24 cellular contexts compared by ENCODE assay signal in the genomic region with DNA sequence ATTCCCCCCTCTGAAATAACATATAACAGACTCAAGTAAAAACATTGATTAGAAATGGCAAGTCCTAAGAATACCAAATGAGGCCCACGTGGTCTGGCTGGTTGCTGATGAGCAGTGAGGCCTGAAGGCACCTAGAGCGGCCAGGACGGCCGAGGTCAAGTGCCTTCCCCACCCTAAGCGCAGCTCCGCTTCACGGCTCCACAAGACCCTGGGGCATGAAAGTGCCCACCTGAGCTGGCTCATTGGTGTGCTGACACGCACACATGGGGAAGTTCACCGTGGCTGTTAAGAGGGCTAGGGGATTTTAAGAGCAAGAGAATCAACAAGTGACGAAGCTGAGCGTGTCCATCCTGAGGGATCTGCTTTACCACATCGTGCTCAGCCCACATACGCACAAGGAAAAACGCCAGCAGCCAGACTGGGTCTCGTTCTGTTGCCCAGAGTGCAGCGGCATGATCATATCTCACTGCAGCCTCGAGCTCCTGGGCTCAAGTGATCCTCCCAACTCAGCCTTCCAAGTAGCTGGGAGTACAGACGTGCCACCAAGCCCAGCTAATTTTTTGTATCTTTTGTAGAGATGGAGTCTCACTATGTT. TPM values are rescaled to one million over a fixed set of nuclear protein-coding genes. Genes with fewer than 3 reads are reported as not detected.
A peak's percentile ranks its signal among the peaks of the same experiment; 100 is the strongest.
DNase-seq lines count a peak whose midpoint lies in the region; ATAC-seq and TF ChIP-seq lines count a peak whose summit lies in the region.
"Had no signal": no experiment of that assay in that cellular context is flagged by ENCODE, and none has a peak within 500 bp of the region (broad histone marks: within the 10 kb centered on the region; RNA-seq: fewer than 3 reads in every experiment).

No MANE protein-coding gene starts in this region.

- CTCF ChIA-PET in mammary epithelial cell (lab: Charles Lee; ENCODE audit: low non-redundant PET) = no interaction called here

- H3K79me2 ChIP-seq in GM23338 (replicated peaks; ENCODE audit: insufficient read depth) (no peaks in the 10 kb centered on the region), mammary epithelial cell (ENCODE audit: insufficient read depth, low read length) (peaks cover 5% of the 10 kb centered on the region)

- H3K36me3 Mint-ChIP-seq in GM23338 (ENCODE audit: low read depth) = peaks cover 39% of the 10 kb centered on the region
- H3K36me3 Mint-ChIP-seq in T-helper 17 cell (ENCODE audit: low read depth) = peaks cover 10% of the 10 kb centered on the region
- H3K36me3 Mint-ChIP-seq in endothelial cell (ENCODE audit: low read depth, unreplicated experiment) = peaks cover 37% of the 10 kb centered on the region
- peaks cover 54% of the 10 kb centered on the region for H3K36me3 Mint-ChIP-seq in osteocyte (ENCODE audit: unreplicated experiment)

- H3K9me3 ChIP-seq in T-helper 17 cell (ENCODE audit: control insufficient read depth, low read length, poor library complexity, severe bottlenecking) (no peaks in the 10 kb centered on the region), lower lobe of right lung (no peaks in the 10 kb centered on the region), mammary epithelial cell (replicated peaks; ENCODE audit: insufficient read depth, low read length) (no peaks in the 10 kb centered on the region)
- H3K9me3 ChIP-seq: A549; BLaER1 treated with 17β-estradiol and CSF1 and Interleukin-3, amounts not matched to agents 10 nM and 100 nM had no signal

- H4K20me1 ChIP-seq in GM23338 (replicated peaks; ENCODE audit: insufficient read depth) (peaks cover 5% of the 10 kb centered on the region; the same call in 1 of the 2 replicates), mammary epithelial cell (ENCODE audit: insufficient read depth, low read length) (no peaks in the 10 kb centered on the region)

- H3K36me3 ChIP-seq in GM23338 (ENCODE audit: insufficient read depth) = no peaks in the 10 kb centered on the region; the same call in none of the 2 replicates
- H3K36me3 ChIP-seq in lower lobe of right lung = peaks cover 87% of the 10 kb centered on the region
- H3K36me3 ChIP-seq in mammary epithelial cell (ENCODE audit: insufficient read depth, low read length) = peaks cover 21% of the 10 kb centered on the region

- peak overlapping the region; percentile 63; the same call in 1 of the 2 replicates for H3K27ac Mint-ChIP-seq in GM23338
- H3K27ac Mint-ChIP-seq in T-helper 17 cell = peak overlapping the region; percentile 45
- no peak overlapping the region for H3K27ac Mint-ChIP-seq in endothelial cell (ENCODE audit: unreplicated experiment)
- peak overlapping the region; percentile 59 for H3K27ac Mint-ChIP-seq in osteocyte (ENCODE audit: unreplicated experiment)
- H3K27ac Mint-ChIP-seq: CD4-positive, alpha-beta T cell had no signal

- H3K27me3 ChIP-seq in GM23338 (ENCODE audit: insufficient read depth) = no peaks in the 10 kb centered on the region
- H3K27me3 ChIP-seq in lower lobe of right lung (ENCODE audit: low read depth) = no peaks in the 10 kb centered on the region
- H3K27me3 ChIP-seq in mammary epithelial cell (ENCODE audit: insufficient read depth, low read length) = no peaks in the 10 kb centered on the region
- H3K27me3 ChIP-seq: BLaER1 treated with 17β-estradiol and CSF1 and Interleukin-3, amounts not matched to agents 10 nM and 100 nM had no signal

- H3K4me2 ChIP-seq in GM23338 = no peak overlapping the region
- H3K4me2 ChIP-seq in mammary epithelial cell (ENCODE audit: insufficient read depth, low read depth, low read length) = no peak overlapping the region
- H3K4me2 ChIP-seq: A549; BLaER1 treated with 17β-estradiol and CSF1 and Interleukin-3, amounts not matched to agents 10 nM and 100 nM; KMS-11 had no signal

- no TSS peak for BruUV-seq in mammary epithelial cell (replicated peaks; lab: Mats Ljungman, UMichigan)

- no peak for TF ChIP-seq CTCF in GM23338 (conservative IDR thresholded peaks at IDR 0.05; ENCODE audit: low read depth in 2 of 2)
- TF ChIP-seq CTCF in endothelial cell (IDR thresholded peaks at IDR 0.05; ENCODE audit: unreplicated experiment) = no peak
- no peak for TF ChIP-seq CTCF in osteocyte (IDR thresholded peaks at IDR 0.05)
- no peak for TF ChIP-seq CTCF in lower lobe of right lung (IDR thresholded peaks at IDR 0.05)
- no peak for TF ChIP-seq CTCF in mammary epithelial cell (conservative IDR thresholded peaks at IDR 0.05 in 1 of 2, IDR thresholded peaks at IDR 0.05 in 1 of 2; ENCODE audit: extremely low read depth in 1 of 2, insufficient read depth in 1 of 2, low read depth in 1 of 2, low read length in 2 of 2)

- no peak overlapping the region for H3K9ac ChIP-seq in mammary epithelial cell (ENCODE audit: insufficient read depth, low read length)
- H3K9ac ChIP-seq: BLaER1 treated with 17β-estradiol and CSF1 and Interleukin-3, amounts not matched to agents 10 nM and 100 nM; KMS-11 had no signal

- in situ Hi-C loops in mammary epithelial cell (cut with MboI; ENCODE audit: low sequenced_read_pairs in 2 of 2) = no loop called here

- DNase-seq in GM23338 (ENCODE audit: low spot score) (no peak), T-helper 17 cell (no peak), endothelial cell (ENCODE audit: low spot score) (no peak), osteocyte (ENCODE audit: extremely low spot score, unreplicated experiment) (peak; percentile 75), RKO (ENCODE audit: low spot score) (no peak), lower lobe of right lung (no peak), mammary epithelial cell (no peak)
- DNase-seq: AML-193; CD4-positive, alpha-beta T cell; NCI-H1048; NCI-H1417 treated with DMSO at 0.1 percent for 48 hours; NCI-H1694 treated with DMSO at 0.1 percent for 48 hours; NCI-H2081; NCI-H226; NCI-H510A; NCI-H69; SHP77 treated with DMSO at 0.1 percent for 48 hours had no signal

- H3K9me3 Mint-ChIP-seq in GM23338 = no peaks in the 10 kb centered on the region
- no peaks in the 10 kb centered on the region for H3K9me3 Mint-ChIP-seq in endothelial cell (ENCODE audit: unreplicated experiment)
- no peaks in the 10 kb centered on the region for H3K9me3 Mint-ChIP-seq in osteocyte (ENCODE audit: unreplicated experiment)
- H3K9me3 Mint-ChIP-seq: CD4-positive, alpha-beta T cell; IgD-negative memory B cell had no signal

- H3K9me2 ChIP-seq in GM23338 (ENCODE audit: insufficient read depth) = no peaks in the 10 kb centered on the region

- H2AFZ ChIP-seq in GM23338 (no peak overlapping the region), mammary epithelial cell (ENCODE audit: low read depth, low read length) (no peak overlapping the region)

- no peaks in the 10 kb centered on the region for H3K4me1 ChIP-seq in GM23338 (ENCODE audit: insufficient read depth)
- peaks cover 13% of the 10 kb centered on the region for H3K4me1 ChIP-seq in lower lobe of right lung
- no peaks in the 10 kb centered on the region for H3K4me1 ChIP-seq in mammary epithelial cell (ENCODE audit: insufficient read depth, low read length)

- no peak for ATAC-seq in GM23338
- no peak for ATAC-seq in T-helper 17 cell
- ATAC-seq in lower lobe of right lung = no peak
- ATAC-seq: A549, HCT116 had no signal

- intact Hi-C loops in lower lobe of right lung (cut with DNase I) (no loop called here), mammary epithelial cell (cut with micrococcal nuclease) (no loop called here)

- peaks cover 4% of the 10 kb centered on the region; the same call in 1 of the 3 replicates for H3K4me1 Mint-ChIP-seq in GM23338
- H3K4me1 Mint-ChIP-seq in T-helper 17 cell = peaks cover 6% of the 10 kb centered on the region
- H3K4me1 Mint-ChIP-seq in endothelial cell (ENCODE audit: unreplicated experiment) = peaks cover 7% of the 10 kb centered on the region
- H3K4me1 Mint-ChIP-seq in osteocyte (ENCODE audit: unreplicated experiment) = peaks cover 33% of the 10 kb centered on the region

- H3K27ac ChIP-seq in GM23338 (ENCODE audit: low read depth) (0 out of 2 replicates have a peak overlapping the region, but pooled peaks have one; percentile 32), lower lobe of right lung (no peak overlapping the region), mammary epithelial cell (ENCODE audit: insufficient read depth, low read depth, low read length) (no peak overlapping the region)
- H3K27ac ChIP-seq: A549; BLaER1 treated with 17β-estradiol and CSF1 and Interleukin-3, amounts not matched to agents 10 nM and 100 nM; KMS-11; RWPE1; SK-N-MC had no signal

- no peak overlapping the region for H3K4me3 ChIP-seq in GM23338
- no peak overlapping the region for H3K4me3 ChIP-seq in lower lobe of right lung
- H3K4me3 ChIP-seq in mammary epithelial cell (replicated peaks in 1 of 3; ENCODE audit: insufficient read depth in 1 of 3, low read depth in 2 of 3, low read length in 3 of 3) = no peak overlapping the region
- H3K4me3 ChIP-seq: A549; BLaER1 treated with 17β-estradiol and CSF1 and Interleukin-3, amounts not matched to agents 10 nM and 100 nM; SK-N-MC had no signal

- dilution Hi-C loops in mammary epithelial cell (cut with HindIII; ENCODE audit: low sequenced_read_pairs) = no loop called here

- 99% methylated on average over 10 of the region's 18 CpGs for WGBS in mammary epithelial cell (ENCODE audit: low coverage, missing lambda C conversion rate)

- H3K4me3 Mint-ChIP-seq in GM23338 = no peak overlapping the region
- H3K4me3 Mint-ChIP-seq in T-helper 17 cell = no peak overlapping the region
- H3K4me3 Mint-ChIP-seq in endothelial cell (ENCODE audit: unreplicated experiment) = peak overlapping the region; percentile 60
- no peak overlapping the region for H3K4me3 Mint-ChIP-seq in osteocyte (ENCODE audit: unreplicated experiment)
- H3K4me3 Mint-ChIP-seq: CD4-positive, alpha-beta T cell; IgD-negative memory B cell had no signal

- H3F3A ChIP-seq in GM23338 (replicated peaks; ENCODE audit: low read depth) = no peaks in the 10 kb centered on the region

- peaks cover 5% of the 10 kb centered on the region for H3K27me3 Mint-ChIP-seq in GM23338 (ENCODE audit: insufficient read depth, low read depth, poor library complexity)
- H3K27me3 Mint-ChIP-seq in T-helper 17 cell = no peaks in the 10 kb centered on the region
- H3K27me3 Mint-ChIP-seq in endothelial cell (ENCODE audit: unreplicated experiment) = no peaks in the 10 kb centered on the region
- H3K27me3 Mint-ChIP-seq in osteocyte (ENCODE audit: unreplicated experiment) = no peaks in the 10 kb centered on the region
- H3K27me3 Mint-ChIP-seq: CD4-positive, alpha-beta T cell; IgD-negative memory B cell had no signal

TF ChIP-seq in GM23338, 12 proteins besides CTCF, POLR2A, EP300 and RAD21 (continues in another document):
- TF ChIP-seq EZH2phosphoT487 (IDR thresholded peaks at IDR 0.05; ENCODE audit: unreplicated experiment) (no peak), NANOG (IDR thresholded peaks at IDR 0.05; ENCODE audit: borderline replicate concordance) (no peak)

RNA-seq across cellular contexts. Expression of a gene that starts 22.4 kb away (rescaled TPM):
- 39.3 and 45.2 TPM in 2 replicates for total RNA-seq in GM23338 (2014; rRNA removed; shearing (Covaris generic))
- 40.0 and 40.3 TPM in 2 replicates for polyA plus RNA-seq in GM23338 (2016; fragmentation: Nextera tagmentation; extraction: Ambion mirVana)
- 10 to 100 TPM; 50.4 to 55.5 TPM for total RNA-seq in T-helper 17 cell
- total RNA-seq in endothelial cell (ENCODE audit: unreplicated experiment) = 115 TPM
- 122 and 126 TPM in 2 replicates for total RNA-seq in osteocyte
- 90.1 TPM for total RNA-seq in lower lobe of right lung
- total RNA-seq in mammary epithelial cell = 100 to 1,000 TPM in 1 of 2 donors, 10 to 100 TPM in 1; 71.3 to 121 TPM
- 105 TPM for polyA plus RNA-seq in mammary epithelial cell
- polyA minus RNA-seq in mammary epithelial cell = 163 TPM
